In genomic region chr5:89263846-89264245, GRCh38 we compare ENCODE assay signal across 22 cellular contexts.
"Had no signal": no experiment of that assay in that cellular context is flagged by ENCODE, and none has a peak within 500 bp of the region (broad histone marks: within the 10 kb centered on the region; RNA-seq: fewer than 3 reads in every experiment).

No MANE protein-coding gene starts in this region.

- H3K36me3 Mint-ChIP-seq: immature natural killer cell had no signal

- ATAC-seq: body of pancreas, esophagus mucosa, gastrocnemius medialis had no signal

- H3K4me3 ChIP-seq: body of pancreas, gastrocnemius medialis, left ventricle myocardium inferior, tibial artery had no signal

- H3K4me1 Mint-ChIP-seq: nephron progenitor cell had no signal

- H3K9me3 Mint-ChIP-seq: activated naive CD4-positive, alpha-beta T cell treated with anti-CD3 and anti-CD28 coated beads for 36 hours; activated T-helper 2 cell treated with anti-CD3 and anti-CD28 coated beads, Interferon-gamma antibody, Interleukin-2, Interleukin-4, amounts not matched to agents 10 μg/mL and 5 μg/mL and 100 μg/mL, durations not matched to agents 14 hours and 24 hours and 36 hours; immature natural killer cell; nephron progenitor cell had no signal

- DNase-seq: activated CD4-positive, alpha-beta T cell treated with anti-CD3 and anti-CD28 coated beads for 1 hour; activated CD4-positive, alpha-beta T cell treated with anti-CD3 and anti-CD28 coated beads, Interleukin-2, amount 50 U/mL, for 48 hours; activated naive CD4-positive, alpha-beta T cell treated with anti-CD3 and anti-CD28 coated beads for 36 hours; activated T-cell treated with anti-CD3 and anti-CD28 coated beads, Interleukin-2, amount 50 U/mL, for 1 hour; body of pancreas; caudate nucleus; gastrocnemius medialis; head of caudate nucleus; immature natural killer cell; kidney glomerular epithelial cell; left ventricle myocardium inferior; mammary epithelial cell; nephron progenitor cell; retina; stimulated activated CD4-positive, alpha-beta T cell treated with anti-CD3 and anti-CD28 coated beads, Interleukin-12 subunit alpha, Interleukin-12 subunit beta, amount 100 ng/mL, for 4 hours; stimulated activated CD4-positive, alpha-beta T cell treated with anti-CD3 and anti-CD28 coated beads, Interleukin-1b, Interleukin-23, amount 100 ng/mL, for 48 hours; stimulated activated CD8-positive, alpha-beta memory T cell treated with anti-CD3 and anti-CD28 coated beads, Interleukin-4, amount 100 ng/mL, for 48 hours; stimulated activated naive CD4-positive, alpha-beta T cell treated with Interleukin-2 at 50 U/mL for 16 hours; tibial artery; WERI-Rb-1 had no signal

- H3K4me1 ChIP-seq: body of pancreas, gastrocnemius medialis, left ventricle myocardium inferior had no signal

- H3K36me3 ChIP-seq: gastrocnemius medialis, left ventricle myocardium inferior, tibial artery, WERI-Rb-1 had no signal

- H3K9me3 ChIP-seq: body of pancreas, gastrocnemius medialis, left ventricle myocardium inferior, tibial artery had no signal

- H3K4me3 Mint-ChIP-seq: activated naive CD4-positive, alpha-beta T cell treated with anti-CD3 and anti-CD28 coated beads for 36 hours; immature natural killer cell; nephron progenitor cell had no signal

- H3K27ac ChIP-seq: body of pancreas, gastrocnemius medialis, left ventricle myocardium inferior, tibial artery, WERI-Rb-1 had no signal

- H3K27ac Mint-ChIP-seq: activated naive CD4-positive, alpha-beta T cell treated with anti-CD3 and anti-CD28 coated beads for 36 hours; activated T-helper 2 cell treated with anti-CD3 and anti-CD28 coated beads, Interferon-gamma antibody, Interleukin-2, Interleukin-4, amounts not matched to agents 10 μg/mL and 5 μg/mL and 100 μg/mL, durations not matched to agents 14 hours and 24 hours and 36 hours; immature natural killer cell; nephron progenitor cell had no signal

- H3K27me3 ChIP-seq: body of pancreas, gastrocnemius medialis, tibial artery had no signal
